In the genomic region with DNA sequence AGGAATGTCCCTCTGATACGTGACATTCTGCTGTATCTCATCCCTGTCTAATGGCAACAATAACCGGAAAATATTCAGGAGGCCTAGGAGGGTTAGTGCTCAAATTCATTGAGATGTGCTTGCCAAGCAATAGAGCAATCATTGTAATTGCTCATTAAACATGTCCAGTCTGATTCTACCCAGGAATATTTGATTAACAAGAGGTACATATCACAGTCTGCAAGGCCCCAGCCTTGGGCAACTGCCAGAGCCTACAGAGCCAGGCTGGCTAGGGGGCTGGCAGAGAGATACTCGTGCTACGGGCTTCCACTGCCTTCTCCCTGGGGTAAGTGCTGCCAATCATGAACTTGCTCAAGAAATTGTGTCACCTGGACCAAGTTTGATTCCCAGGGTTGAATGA, we compare ENCODE assay signal across 18 cellular contexts.
DNase-seq lines count a peak whose midpoint lies in the region; ATAC-seq and TF ChIP-seq lines count a peak whose summit lies in the region.
"Had no signal": no experiment of that assay in that cellular context is flagged by ENCODE, and none has a peak within 500 bp of the region (broad histone marks: within the 10 kb centered on the region; RNA-seq: fewer than 3 reads in every experiment).

No MANE protein-coding gene starts in this region.

- TF ChIP-seq CTCF in KMS-11 (conservative IDR thresholded peaks at IDR 0.05; ENCODE audit: low read depth, low read length) = no peak
- no peak for TF ChIP-seq CTCF in testis (IDR thresholded peaks at IDR 0.05)
- no peak for TF ChIP-seq CTCF in ascending aorta (IDR thresholded peaks at IDR 0.05)

- TF ChIP-seq POLR2A in erythroblast (IDR thresholded peaks at IDR 0.05; ENCODE audit: low read length) = no peak
- no peak for TF ChIP-seq POLR2A in testis (IDR thresholded peaks at IDR 0.05)

- intact Hi-C loops in testis (cut with DNase I; ENCODE audit: low total_unique reads) = no loop called here
- intact Hi-C loops in ascending aorta (cut with DNase I) = no loop called here

- no peaks in the 10 kb centered on the region for H3K27me3 ChIP-seq in KMS-11 (ENCODE audit: insufficient read depth, low read depth)
- H3K27me3 ChIP-seq in testis = no peaks in the 10 kb centered on the region
- no peaks in the 10 kb centered on the region for H3K27me3 ChIP-seq in ascending aorta

- H3K27ac ChIP-seq in KMS-11 (no peak overlapping the region), testis (no peak overlapping the region), ascending aorta (no peak overlapping the region)
- H3K27ac ChIP-seq: GM23248 had no signal

- 65 to 76% methylated on average over 4 of the region's 4 CpGs for WGBS in testis, 2 donors

- H2AFZ ChIP-seq in KMS-11 (ENCODE audit: low read depth) = no peak overlapping the region
- H2AFZ ChIP-seq: GM23248 had no signal

- no peaks in the 10 kb centered on the region for H4K20me1 ChIP-seq in KMS-11 (ENCODE audit: insufficient read depth)

- peak overlapping the region; percentile 14; the same call in 1 of the 2 replicates for H3K4me2 ChIP-seq in KMS-11

- no peaks in the 10 kb centered on the region for H3K79me2 ChIP-seq in KMS-11 (ENCODE audit: insufficient read depth, low read depth)

- no peaks in the 10 kb centered on the region for H3K9me3 ChIP-seq in testis
- peaks cover 5 to 21% of the 10 kb centered on the region in 2 donors for H3K9me3 ChIP-seq in ascending aorta

- H3K4me1 ChIP-seq in KMS-11 (ENCODE audit: low read depth, poor library complexity, severe bottlenecking) (peaks cover 19% of the 10 kb centered on the region), testis (peaks cover 28% of the 10 kb centered on the region), ascending aorta (no peaks in the 10 kb centered on the region)

- ATAC-seq in HG02870 (IDR thresholded peaks at IDR 0.05; ENCODE audit: unreplicated experiment) = no peak
- ATAC-seq: K562 had no signal

- H3K4me3 ChIP-seq in KMS-11 (IDR thresholded peaks at IDR 0.05; ENCODE audit: insufficient read depth, low read depth, low read length) (no peak overlapping the region), testis (no peak overlapping the region), ascending aorta (no peak overlapping the region)
- H3K4me3 ChIP-seq: GM23248, K562 had no signal

- DNase-seq in DMS 273 (lab: John Stamatoyannopoulos, UW; ENCODE audit: unreplicated experiment) (peak; percentile 33), erythroblast (lab: John Stamatoyannopoulos, UW) (peak; percentile 28 to 64), testis (peak; percentile 43), ACHN (no peak), ascending aorta (ENCODE audit: low spot score in 2 of 2) (no peak)
- DNase-seq: AML-193, GM23248, H9, HFFc6, MM.1S, NCI-H1048, NCI-H1436 treated with DMSO at 0.1 percent for 48 hours, NCI-H2171 treated with DMSO at 0.1 percent for 48 hours, NCI-H526, Right ventricle myocardium superior had no signal

- in situ Hi-C loops in ACHN (cut with HindIII; ENCODE audit: low pct_ligation_motif_present, low pct_unique_long_range_greater_than_20kb, low sequenced_read_pairs) = no loop called here

- no peak overlapping the region for H3K9ac ChIP-seq in KMS-11
- H3K9ac ChIP-seq: GM23248 had no signal

- H3K36me3 ChIP-seq in KMS-11 (ENCODE audit: insufficient read depth) (no peaks in the 10 kb centered on the region), testis (ENCODE audit: low read depth, missing control alignments) (no peaks in the 10 kb centered on the region), ascending aorta (no peaks in the 10 kb centered on the region)

Comparison
In these comparisons a context has a peak if more than half of its experiments do, and no peak if none do; other contexts are left out.
1. DNase-seq: peak in DMS 273 (single experiment), erythroblast (2 of 2) and testis (single experiment); none in ACHN (single experiment) and ascending aorta (0 of 2).